ENCODE assay signal across 16 cellular contexts in the genomic region with DNA sequence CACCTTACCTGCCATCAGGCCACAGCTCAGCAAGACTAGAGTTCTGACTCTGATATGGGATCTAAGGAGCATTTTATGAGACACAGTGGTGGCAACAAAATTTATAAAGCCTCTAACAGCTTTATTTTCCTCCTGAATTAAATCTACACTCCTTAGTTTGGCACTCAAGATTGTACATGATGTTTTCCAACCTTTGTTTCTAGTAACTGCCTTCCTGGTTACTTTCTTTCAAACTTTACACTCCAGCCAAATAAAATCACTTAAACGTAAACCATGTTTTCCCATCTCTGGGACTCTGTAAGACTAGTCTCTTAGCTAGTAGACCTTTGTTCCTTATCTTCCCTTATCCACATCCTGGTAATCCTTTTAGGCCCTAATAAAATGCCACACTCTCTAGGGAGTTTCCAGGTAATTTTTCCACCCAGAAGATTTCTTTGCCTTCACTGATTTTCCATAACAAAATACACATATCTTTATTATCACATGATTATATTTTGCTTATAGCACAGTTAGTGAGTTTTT.
"Had no signal": no experiment of that assay in that cellular context is flagged by ENCODE, and none has a peak within 500 bp of the region (broad histone marks: within the 10 kb centered on the region; RNA-seq: fewer than 3 reads in every experiment).

No MANE protein-coding gene starts in this region.

- H3K9me3 ChIP-seq: neutrophil, testis, tibial nerve had no signal

- H3K27ac ChIP-seq: foreskin keratinocyte, neutrophil, testis, tibial nerve had no signal

- ATAC-seq: effector memory CD8-positive, alpha-beta T cell; foreskin keratinocyte; left cardiac atrium; left ventricle myocardium superior; naive thymus-derived CD8-positive, alpha-beta T cell; right cardiac atrium; stimulated activated naive B cell treated with anti-CD40 and anti-IgM and Interleukin-4, amounts not matched to agents 10 μg/mL and 1 μg/mL and 100 μg/mL, for 72 hours; stimulated activated naive CD8-positive, alpha-beta T cell treated with anti-CD3 and anti-CD28 coated beads, Interleukin-15, amount 100 ng/mL, for 72 hours had no signal

- DNase-seq: cerebellar nuclear complex; effector memory CD8-positive, alpha-beta T cell; foreskin keratinocyte; kidney; left cardiac atrium; left ventricle myocardium superior; naive thymus-derived CD8-positive, alpha-beta T cell; right cardiac atrium; stimulated activated CD4-positive, alpha-beta T cell treated with anti-CD3 and anti-CD28 coated beads, Interleukin-4, amount 100 ng/mL, for 24 hours; stimulated activated naive B cell treated with anti-CD40 and anti-IgM and Interleukin-4, amounts not matched to agents 10 μg/mL and 1 μg/mL and 100 μg/mL, for 72 hours; stimulated activated naive CD8-positive, alpha-beta T cell treated with anti-CD3 and anti-CD28 coated beads, Interleukin-15, amount 100 ng/mL, for 72 hours; testis had no signal

- H3K4me3 ChIP-seq: lung, testis, tibial nerve had no signal

- H3K27me3 ChIP-seq: neutrophil, testis, tibial nerve had no signal

- FAIRE-seq: colon, kidney had no signal

- H3K36me3 ChIP-seq: neutrophil, tibial nerve had no signal

- H3K4me1 ChIP-seq: foreskin keratinocyte, testis, tibial nerve had no signal
